In genomic region chr6:116387374-116387773, GRCh38 we compare ENCODE assay signal across 9 cellular contexts. TPM values are rescaled to one million over a fixed set of nuclear protein-coding genes. Genes with fewer than 3 reads are reported as not detected.
A peak's percentile ranks its signal among the peaks of the same experiment; 100 is the strongest.
DNase-seq lines count a peak whose midpoint lies in the region; ATAC-seq, FAIRE-seq and TF ChIP-seq lines count a peak whose summit lies in the region.
"Had no signal": no experiment of that assay in that cellular context is flagged by ENCODE, and none has a peak within 500 bp of the region (broad histone marks: within the 10 kb centered on the region; RNA-seq: fewer than 3 reads in every experiment).

No MANE protein-coding gene starts in this region.

- peak overlapping the region; percentile 59 for H3K4me3 ChIP-seq in GM12878
- H3K4me3 ChIP-seq in subcutaneous abdominal adipose tissue (ENCODE audit: low read depth in 1 of 5, low read length in 5 of 5), result no peak overlapping the region
- H3K4me3 ChIP-seq in prostate gland, result no peak overlapping the region
- H3K4me3 ChIP-seq: pancreas had no signal

- WGBS in GM12878 (ENCODE audit: insufficient coverage, insufficient replicate concordance, low lambda C conversion rate, missing lambda C conversion rate), result 0% methylated on average over 3 of the region's 3 CpGs
- 79% methylated on average over 3 of the region's 3 CpGs for WGBS in prostate gland

- BruUV-seq in GM12878 (replicated peaks; lab: Mats Ljungman, UMichigan), result no TSS peak

- H2AFZ ChIP-seq in GM12878 (ENCODE audit: control insufficient read depth, low read depth, low read length), result no peak overlapping the region

- CTCF ChIA-PET in GM12878 (lab: Yijun Ruan, JAX), result interaction anchor here (1.8 kb wide), 1 partner anchor 100 kb away, joined by 4 read pairs; no protein-coding TSS in a partner anchor

- RAD21 ChIA-PET in GM12878 (lab: Charles Lee; ENCODE audit: unreplicated experiment), result interaction anchor here (1.0 to 1.8 kb wide), 3 partner anchors 8 to 17 kb away, joined by 3 to 5 read pairs (median 4); partner anchors contain the start of gene DSE

- H3K9me3 ChIP-seq in GM12878 (replicated peaks; ENCODE audit: control insufficient read depth, insufficient read depth, low read length) (no peaks in the 10 kb centered on the region), subcutaneous abdominal adipose tissue (ENCODE audit: control insufficient read depth in 5 of 5, low read length in 5 of 5) (no peaks in the 10 kb centered on the region), prostate gland (no peaks in the 10 kb centered on the region)
- H3K9me3 ChIP-seq: pancreas had no signal

- SMC1A ChIA-PET in GM12878 (lab: Charles Lee; ENCODE audit: uncharacterized antibody, unreplicated experiment), result interaction anchor here (1.0 to 9.4 kb wide), 4 partner anchors 9 to 17 kb away, joined by 3 to 95 read pairs (median 15); partner anchors contain the start of gene DSE

- FAIRE-seq in GM12878 (lab: Jason Lieb, UNC), result no peak
- FAIRE-seq: pancreas had no signal

- H3K4me1 ChIP-seq in GM12878 (ENCODE audit: control insufficient read depth, insufficient read depth, low read length), result peaks cover 59% of the 10 kb centered on the region
- peaks cover 4 to 64% (median 43%) of the 10 kb centered on the region in 5 donors for H3K4me1 ChIP-seq in subcutaneous abdominal adipose tissue (ENCODE audit: control insufficient read depth in 5 of 5, insufficient read depth in 5 of 5, low read length in 5 of 5)
- H3K4me1 ChIP-seq in prostate gland (replicated peaks), result no peaks in the 10 kb centered on the region

- H3K27ac ChIP-seq in GM12878 (ENCODE audit: control insufficient read depth, insufficient read depth) (peak overlapping the region; percentile 79), subcutaneous abdominal adipose tissue (ENCODE audit: low read depth, low read length) (peak overlapping the region; percentile 66), prostate gland (no peak overlapping the region)
- H3K27ac ChIP-seq: pancreas had no signal

- no peaks in the 10 kb centered on the region for H3K27me3 ChIP-seq in GM12878 (replicated peaks in 1 of 2; ENCODE audit: control insufficient read depth in 2 of 2, insufficient read depth in 2 of 2, low read length in 1 of 2)
- H3K27me3 ChIP-seq in subcutaneous abdominal adipose tissue (ENCODE audit: control insufficient read depth in 5 of 5, insufficient read depth in 4 of 5, low read length in 5 of 5), result no peaks in the 10 kb centered on the region
- no peaks in the 10 kb centered on the region for H3K27me3 ChIP-seq in prostate gland (replicated peaks; ENCODE audit: insufficient read depth)
- H3K27me3 ChIP-seq: pancreas had no signal

- peaks cover 86% of the 10 kb centered on the region for H3K79me2 ChIP-seq in GM12878 (ENCODE audit: control insufficient read depth, insufficient read depth, low read length)

- H3K4me2 ChIP-seq in GM12878 (ENCODE audit: control insufficient read depth, insufficient read depth), result peak overlapping the region; percentile 78

- H4K20me1 ChIP-seq in GM12878 (ENCODE audit: control insufficient read depth, insufficient read depth), result no peaks in the 10 kb centered on the region

- DNase-seq in A172 (ENCODE audit: low spot score) (peak; percentile 84), GM12878 (ENCODE audit: low read depth, low spot score) (no peak), prostate gland (ENCODE audit: low spot score) (no peak), cerebellar nuclear complex (lab: John Stamatoyannopoulos, UW) (no peak)
- DNase-seq in stimulated activated CD4-positive, alpha-beta T cell treated with anti-CD3 and anti-CD28 coated beads, Interleukin-4, amount 100 ng/mL, for 4 hours, result no peak
- DNase-seq: pancreas had no signal

- peak overlapping the region; percentile 44 for H3K9ac ChIP-seq in GM12878 (ENCODE audit: control insufficient read depth, insufficient read depth, low read length)
- H3K9ac ChIP-seq in subcutaneous abdominal adipose tissue (ENCODE audit: low read length in 5 of 5), result no peak overlapping the region

- intact Hi-C loops in GM12878 (cut with micrococcal nuclease; ENCODE audit: unreplicated experiment) (no loop called here), prostate gland (cut with DNase I) (no loop called here)

- POLR2A ChIA-PET in GM12878 (lab: Charles Lee), result interaction anchor here (1.6 to 1.8 kb wide), 2 partner anchors 16 to 23 kb away, joined by 6 to 10 read pairs; no protein-coding TSS in a partner anchor

- TF ChIP-seq CTCF in GM12878 (IDR thresholded peaks at IDR 0.05 in 2 of 3, conservative IDR thresholded peaks at IDR 0.05 in 1 of 3; ENCODE audit: control insufficient read depth in 2 of 3, extremely low read depth in 1 of 3, insufficient read depth in 1 of 3, low read depth in 3 of 3, low read length in 3 of 3) (no peak), prostate gland (IDR thresholded peaks at IDR 0.05) (no peak)

- TF ChIP-seq EP300 in GM12878 (IDR thresholded peaks at IDR 0.05; ENCODE audit: borderline replicate concordance in 1 of 2, control insufficient read depth in 1 of 2, low read depth in 2 of 2, low read length in 2 of 2), result peak in 1 of 2 experiments; percentile 64; a peak in 1 of 4 replicates

- in situ Hi-C loops in GM12878 (cut with MboI), result no loop called here

- TF ChIP-seq POLR2A in GM12878 (IDR thresholded peaks at IDR 0.05; ENCODE audit: low read depth, low read length) (0 out of 2 replicates have a peak, but pooled peaks have one; percentile 28), prostate gland (IDR thresholded peaks at IDR 0.05) (no peak)

- no peaks in the 10 kb centered on the region for H3K36me3 ChIP-seq in GM12878 (ENCODE audit: control insufficient read depth in 2 of 2, insufficient read depth in 2 of 2, low read length in 1 of 2)
- no peaks in the 10 kb centered on the region for H3K36me3 ChIP-seq in subcutaneous abdominal adipose tissue (ENCODE audit: control insufficient read depth in 5 of 5, insufficient read depth in 5 of 5, low read length in 5 of 5)
- H3K36me3 ChIP-seq in prostate gland, result no peaks in the 10 kb centered on the region
- H3K36me3 ChIP-seq: pancreas had no signal

- ATAC-seq in GM19372 (IDR thresholded peaks at IDR 0.05; ENCODE audit: low read depth, unreplicated experiment), result peak; percentile 54
- peak; percentile 61 for ATAC-seq in HG03196 (IDR thresholded peaks at IDR 0.05; ENCODE audit: unreplicated experiment)
- ATAC-seq in GM12878, result peak; percentile 77

- no peak for TF ChIP-seq RAD21 in GM12878 (IDR thresholded peaks at IDR 0.05; ENCODE audit: insufficient read depth, low read depth, low read length)

TF ChIP-seq in GM12878, 131 proteins besides CTCF, POLR2A, EP300 and RAD21 (continues in another document):
- TF ChIP-seq, protein P1, sequence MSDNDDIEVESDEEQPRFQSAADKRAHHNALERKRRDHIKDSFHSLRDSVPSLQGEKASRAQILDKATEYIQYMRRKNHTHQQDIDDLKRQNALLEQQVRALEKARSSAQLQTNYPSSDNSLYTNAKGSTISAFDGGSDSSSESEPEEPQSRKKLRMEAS (IDR thresholded peaks at IDR 0.05; ENCODE audit: low read depth, low read length), result 0 out of 2 replicates have a peak, but pooled peaks have one; percentile 22
- TF ChIP-seq DPF2 (IDR thresholded peaks at IDR 0.05) (peak; percentile 40; the same call in 1 of the 2 replicates), EED (IDR thresholded peaks at IDR 0.05; ENCODE audit: low read depth) (peak; percentile 87), FOXM1 (IDR thresholded peaks at IDR 0.05; ENCODE audit: low read depth, low read length) (peak; percentile 83), IKZF1 (conservative IDR thresholded peaks at IDR 0.05) (peak; percentile 60), SPI1 (IDR thresholded peaks at IDR 0.05; ENCODE audit: borderline replicate concordance, insufficient read depth, low read depth, low read length) (peak; percentile 93), SP1 (IDR thresholded peaks at IDR 0.05; ENCODE audit: low read depth, low read length) (peak; percentile 27), MTA2 (IDR thresholded peaks at IDR 0.05; ENCODE audit: low read depth) (0 out of 2 replicates have a peak, but pooled peaks have one; percentile 34), TCF3 (IDR thresholded peaks at IDR 0.05; ENCODE audit: borderline replicate concordance, insufficient read depth, low read depth, low read length) (peak; percentile 64; the same call in 1 of the 2 replicates), IRF4 (IDR thresholded peaks at IDR 0.05; ENCODE audit: low read depth, low read length) (peak; percentile 88), TCF12 (IDR thresholded peaks at IDR 0.05; ENCODE audit: low read depth, low read length) (peak; percentile 61; the same call in 1 of the 2 replicates)
- TF ChIP-seq, protein P2, sequence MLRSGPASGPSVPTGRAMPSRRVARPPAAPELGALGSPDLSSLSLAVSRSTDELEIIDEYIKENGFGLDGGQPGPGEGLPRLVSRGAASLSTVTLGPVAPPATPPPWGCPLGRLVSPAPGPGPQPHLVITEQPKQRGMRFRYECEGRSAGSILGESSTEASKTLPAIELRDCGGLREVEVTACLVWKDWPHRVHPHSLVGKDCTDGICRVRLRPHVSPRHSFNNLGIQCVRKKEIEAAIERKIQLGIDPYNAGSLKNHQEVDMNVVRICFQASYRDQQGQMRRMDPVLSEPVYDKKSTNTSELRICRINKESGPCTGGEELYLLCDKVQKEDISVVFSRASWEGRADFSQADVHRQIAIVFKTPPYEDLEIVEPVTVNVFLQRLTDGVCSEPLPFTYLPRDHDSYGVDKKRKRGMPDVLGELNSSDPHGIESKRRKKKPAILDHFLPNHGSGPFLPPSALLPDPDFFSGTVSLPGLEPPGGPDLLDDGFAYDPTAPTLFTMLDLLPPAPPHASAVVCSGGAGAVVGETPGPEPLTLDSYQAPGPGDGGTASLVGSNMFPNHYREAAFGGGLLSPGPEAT (IDR thresholded peaks at IDR 0.05; ENCODE audit: low read depth), result peak; percentile 82

RNA-seq across cellular contexts. Expression of gene DSE, which starts 16.6 kb away (rescaled TPM):
- total RNA-seq in A172 (2014; rRNA removed; shearing (Covaris generic)), result 32.0 and 40.8 TPM in 2 replicates
- 131 and 135 TPM in 2 replicates for total RNA-seq in GM12878 (2013; cell fraction: nucleolus; rRNA removed)
- total RNA-seq in GM12878 (2014; rRNA removed), result 65.3 and 77.4 TPM in 2 replicates
- total RNA-seq in GM12878 (2014; rRNA removed; fragmentation: Illumina TruSeq; extraction: Trizol), result 62.3 and 63.9 TPM in 2 replicates
- total RNA-seq in GM12878 (2021), result 75.1 and 76.4 TPM in 2 replicates
- polyA plus RNA-seq in GM12878 (2011; ENCODE audit: low read depth), result 20.3 TPM
- 12.2 and 12.6 TPM in 2 replicates for polyA plus RNA-seq in GM12878 (2011; rRNA removed)
- polyA plus RNA-seq in GM12878 (2011; cell fraction: cytosol; rRNA removed), result 6.7 and 9.5 TPM in 2 replicates
- polyA plus RNA-seq in GM12878 (2011; cell fraction: nucleus; rRNA removed), result 14.6 and 17.6 TPM in 2 replicates
- 22.5 and 29.0 TPM in 2 replicates for polyA plus RNA-seq in GM12878 (2012)
- polyA plus RNA-seq in GM12878 (2014; fragmentation: Illumina TruSeq; extraction: Trizol), result 51.8 and 58.9 TPM in 2 replicates
- polyA plus RNA-seq in GM12878 (2014; fragmentation: Nextera tagmentation; extraction: Ambion mirVana), result 10 to 100 TPM; 17.1 to 24.2 TPM
- 35.9 and 38.6 TPM in 2 replicates for polyA plus RNA-seq in GM12878 (2014; rRNA removed)
- polyA plus RNA-seq in GM12878 (2016; fragmentation: Nextera tagmentation; extraction: Ambion mirVana), result 10 to 100 TPM; 43.0 TPM
- 23.2 and 26.4 TPM in 2 replicates for polyA minus RNA-seq in GM12878 (2011; rRNA and poly(A)+ RNA removed)
- polyA minus RNA-seq in GM12878 (2011; cell fraction: cytosol; rRNA and poly(A)+ RNA removed), result 3.8 and 3.9 TPM in 2 replicates
- 17.5 and 26.1 TPM in 2 replicates for polyA minus RNA-seq in GM12878 (2011; cell fraction: nucleus; rRNA and poly(A)+ RNA removed)
- 10 to 100 TPM; 15.8 to 36.5 TPM for total RNA-seq in prostate gland

Comparison
In these comparisons a context has a peak if more than half of its experiments do, and no peak if none do; other contexts are left out.
1. H3K27ac ChIP-seq: peak in GM12878 (single experiment) and subcutaneous abdominal adipose tissue (single experiment); none in prostate gland (0 of 2).
2. Peak in every context shown above with its lines, with median percentiles within 50 percentile points of each other: ATAC-seq.